Comparison of ENCODE assay signal across 14 cellular contexts in genomic region chr17:1375615-1376014, GRCh38. TPM values are rescaled to one million over a fixed set of nuclear protein-coding genes. Genes with fewer than 3 reads are reported as not detected.
DNase-seq lines count a peak whose midpoint lies in the region; ATAC-seq and TF ChIP-seq lines count a peak whose summit lies in the region.
"Had no signal": no experiment of that assay in that cellular context is flagged by ENCODE, and none has a peak within 500 bp of the region (broad histone marks: within the 10 kb centered on the region; RNA-seq: fewer than 3 reads in every experiment).

No MANE protein-coding gene starts in this region.

- H3K27ac Mint-ChIP-seq in Calu3 (ENCODE audit: unreplicated experiment): no peak overlapping the region

- CTCF ChIA-PET in Calu3 (lab: Charles Lee): no interaction called here

- H3K4me1 Mint-ChIP-seq in Calu3 (ENCODE audit: low read depth, unreplicated experiment): peaks cover 41% of the 10 kb centered on the region

- peaks cover 44% of the 10 kb centered on the region for H3K4me1 ChIP-seq in OCI-LY3 (ENCODE audit: low read length)
- H3K4me1 ChIP-seq in effector memory CD4-positive, alpha-beta T cell (ENCODE audit: control insufficient read depth, insufficient read depth, low read length, poor library complexity, severe bottlenecking): peaks cover 63% of the 10 kb centered on the region
- peaks cover 95% of the 10 kb centered on the region for H3K4me1 ChIP-seq in lower lobe of right lung

- intact Hi-C loops in Calu3 (cut with micrococcal nuclease; ENCODE audit: unreplicated experiment) (no loop called here), lower lobe of right lung (cut with DNase I) (no loop called here)

- no peaks in the 10 kb centered on the region for H3K27me3 Mint-ChIP-seq in Calu3 (ENCODE audit: unreplicated experiment)

- H3K79me2 ChIP-seq in OCI-LY3 (ENCODE audit: low read length): peaks cover 100% of the 10 kb centered on the region

- peak overlapping the region; percentile 2 for H3K4me3 Mint-ChIP-seq in Calu3 (ENCODE audit: low read depth, unreplicated experiment)

- TF ChIP-seq CTCF in Calu3 (IDR thresholded peaks at IDR 0.05; ENCODE audit: unreplicated experiment): no peak
- TF ChIP-seq CTCF in OCI-LY3 (IDR thresholded peaks at IDR 0.05; ENCODE audit: low read depth, low read length): no peak
- TF ChIP-seq CTCF in lower lobe of right lung (IDR thresholded peaks at IDR 0.05): no peak

- ATAC-seq in HG03354 (IDR thresholded peaks at IDR 0.05; ENCODE audit: poor library complexity, severe bottlenecking, unreplicated experiment) (no peak), lower lobe of right lung (no peak)
- ATAC-seq: upper lobe of right lung had no signal

- H3K4me3 ChIP-seq in OCI-LY3 (ENCODE audit: low read length) (no peak overlapping the region), lower lobe of right lung (no peak overlapping the region)
- no peak overlapping the region for H3K4me3 ChIP-seq in effector memory CD4-positive, alpha-beta T cell (ENCODE audit: insufficient read depth, low read depth, low read length, poor library complexity, severe bottlenecking)
- H3K4me3 ChIP-seq: upper lobe of right lung had no signal

- no TSS peak for BruUV-seq in Calu3 (replicated peaks; lab: Mats Ljungman, UMichigan)

- no peaks in the 10 kb centered on the region for H3K9me3 ChIP-seq in OCI-LY3 (ENCODE audit: insufficient read depth, low read length)
- H3K9me3 ChIP-seq in effector memory CD4-positive, alpha-beta T cell (ENCODE audit: control insufficient read depth, low read length): no peaks in the 10 kb centered on the region
- H3K9me3 ChIP-seq in lower lobe of right lung: no peaks in the 10 kb centered on the region
- H3K9me3 ChIP-seq: upper lobe of right lung had no signal

- no peak overlapping the region for H2AFZ ChIP-seq in OCI-LY3 (ENCODE audit: low read depth, low read length)

- peaks cover 14% of the 10 kb centered on the region for H3K36me3 Mint-ChIP-seq in Calu3 (ENCODE audit: insufficient read depth, unreplicated experiment)

- H3K4me2 ChIP-seq in OCI-LY3 (ENCODE audit: low read length): 0 out of 2 replicates have a peak overlapping the region, but pooled peaks have one; percentile 14

- DNase-seq in Calu3 (no peak), renal cortical epithelial cell (ENCODE audit: low read depth) (peak; percentile 55), NCI-H446 treated with DMSO at 0.1 percent for 48 hours (lab: John Stamatoyannopoulos, UW) (no peak), SHP77 treated with DMSO at 0.1 percent for 48 hours (lab: John Stamatoyannopoulos, UW) (no peak), lower lobe of right lung (no peak)
- peak in 1 of 3 donors; percentile 9 for DNase-seq in effector memory CD4-positive, alpha-beta T cell
- DNase-seq: activated CD8-positive, alpha-beta memory T cell treated with anti-CD3 and anti-CD28 coated beads for 24 hours; kidney; NCI-H1048; NCI-H69; occipital lobe; upper lobe of right lung had no signal

- H3K9ac ChIP-seq in OCI-LY3 (ENCODE audit: low read length): no peak overlapping the region

- H3K27ac ChIP-seq in OCI-LY3 (ENCODE audit: low read length): no peak overlapping the region
- H3K27ac ChIP-seq in effector memory CD4-positive, alpha-beta T cell (ENCODE audit: insufficient read depth, low read length, poor library complexity, severe bottlenecking): peak overlapping the region; percentile 37
- H3K27ac ChIP-seq in lower lobe of right lung: no peak overlapping the region
- H3K27ac ChIP-seq: upper lobe of right lung had no signal

- no peaks in the 10 kb centered on the region for H3K9me3 Mint-ChIP-seq in Calu3 (ENCODE audit: low read depth, unreplicated experiment)

- H4K20me1 ChIP-seq in OCI-LY3 (ENCODE audit: insufficient read depth, low read length): peaks cover 100% of the 10 kb centered on the region

- H3K27me3 ChIP-seq in OCI-LY3 (ENCODE audit: low read depth, low read length): no peaks in the 10 kb centered on the region
- no peaks in the 10 kb centered on the region for H3K27me3 ChIP-seq in effector memory CD4-positive, alpha-beta T cell (replicated peaks; ENCODE audit: control insufficient read depth, insufficient read depth, low read length, poor library complexity, severe bottlenecking)
- H3K27me3 ChIP-seq in lower lobe of right lung (ENCODE audit: low read depth): no peaks in the 10 kb centered on the region
- H3K27me3 ChIP-seq: upper lobe of right lung had no signal

- H3K36me3 ChIP-seq in OCI-LY3 (replicated peaks; ENCODE audit: low read depth, low read length) (peaks cover 22% of the 10 kb centered on the region), lower lobe of right lung (peaks cover 38% of the 10 kb centered on the region)
- H3K36me3 ChIP-seq in effector memory CD4-positive, alpha-beta T cell (ENCODE audit: control insufficient read depth, insufficient read depth, low read length): peaks cover 11% of the 10 kb centered on the region
- H3K36me3 ChIP-seq: upper lobe of right lung had no signal

RNA-seq across cellular contexts. Expression of gene YWHAE, which starts 24.4 kb away (rescaled TPM):
- total RNA-seq in Calu3 (2022) (466 and 504 TPM in 2 replicates), renal cortical epithelial cell (615 and 1,023 TPM in 2 replicates), lower lobe of right lung (383 TPM)
